ENCODE assay signal across 14 cellular contexts in the genomic region with DNA sequence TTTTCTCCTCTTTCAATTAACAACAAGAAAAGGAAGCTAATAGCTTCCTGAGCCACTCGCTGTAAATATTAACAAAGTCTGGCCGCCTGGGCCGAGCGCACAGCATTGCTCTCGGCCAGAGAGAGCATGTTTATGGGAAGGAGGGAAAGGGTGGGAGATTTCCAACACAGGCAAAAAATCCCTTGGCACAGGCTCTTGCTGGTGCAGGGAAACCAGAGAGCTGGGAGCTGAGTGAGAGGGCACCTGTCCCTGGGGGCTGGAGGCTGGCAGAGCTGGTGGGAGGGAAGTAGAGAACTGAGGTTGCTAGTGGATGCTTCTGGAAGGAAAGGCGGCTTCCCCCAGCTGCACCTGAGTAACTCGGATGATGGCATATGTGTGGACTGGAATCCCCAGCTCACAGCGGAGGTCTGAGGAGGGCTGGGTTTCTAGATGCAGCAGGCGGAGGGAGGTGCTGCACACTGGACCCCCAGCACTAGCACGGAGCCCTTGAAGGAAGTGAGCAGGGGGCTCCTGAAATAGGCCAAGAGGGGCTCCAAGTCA. TPM values are rescaled to one million over a fixed set of nuclear protein-coding genes. Genes with fewer than 3 reads are reported as not detected.
DNase-seq lines count a peak whose midpoint lies in the region; ATAC-seq and TF ChIP-seq lines count a peak whose summit lies in the region.
"Had no signal": no experiment of that assay in that cellular context is flagged by ENCODE, and none has a peak within 500 bp of the region (broad histone marks: within the 10 kb centered on the region; RNA-seq: fewer than 3 reads in every experiment).

No MANE protein-coding gene starts in this region.

- H3K27me3 ChIP-seq in psoas muscle (ENCODE audit: insufficient read depth in 3 of 3, low read length in 2 of 3): no peaks in the 10 kb centered on the region
- H3K27me3 ChIP-seq: breast epithelium, right lobe of liver had no signal

- peaks cover 61% of the 10 kb centered on the region for H3K4me1 ChIP-seq in psoas muscle
- H3K4me1 ChIP-seq: breast epithelium had no signal

- peaks cover 3% of the 10 kb centered on the region for H3K4me1 Mint-ChIP-seq in T-helper 2 cell treated with Interferon-gamma antibody and Interleukin-4, amounts not matched to agents 5 μg/mL and 100 μg/mL, for 36 hours (ENCODE audit: low read depth)

- H3K36me3 Mint-ChIP-seq in T-helper 2 cell treated with Interferon-gamma antibody and Interleukin-4, amounts not matched to agents 5 μg/mL and 100 μg/mL, for 36 hours (ENCODE audit: low read depth): no peaks in the 10 kb centered on the region
- H3K36me3 Mint-ChIP-seq: naive B cell had no signal

- H3K27ac Mint-ChIP-seq in T-helper 2 cell treated with Interferon-gamma antibody and Interleukin-4, amounts not matched to agents 5 μg/mL and 100 μg/mL, for 36 hours: no peak overlapping the region
- H3K27ac Mint-ChIP-seq: naive B cell had no signal

- no peaks in the 10 kb centered on the region for H3K36me3 ChIP-seq in psoas muscle (ENCODE audit: insufficient read depth in 1 of 2, low read depth in 1 of 2)
- H3K36me3 ChIP-seq: breast epithelium, right lobe of liver had no signal

- H3K9me3 Mint-ChIP-seq in T-helper 2 cell treated with Interferon-gamma antibody and Interleukin-4, amounts not matched to agents 5 μg/mL and 100 μg/mL, for 36 hours: no peaks in the 10 kb centered on the region
- H3K9me3 Mint-ChIP-seq: naive B cell had no signal

- no peaks in the 10 kb centered on the region for H3K9me3 ChIP-seq in psoas muscle
- H3K9me3 ChIP-seq: breast epithelium, right lobe of liver had no signal

- H3K4me3 ChIP-seq in psoas muscle: no peak overlapping the region
- H3K4me3 ChIP-seq: breast epithelium, right lobe of liver had no signal

- H3K4me3 Mint-ChIP-seq in T-helper 2 cell treated with Interferon-gamma antibody and Interleukin-4, amounts not matched to agents 5 μg/mL and 100 μg/mL, for 36 hours: no peak overlapping the region
- H3K4me3 Mint-ChIP-seq: naive B cell had no signal

- intact Hi-C loops in psoas muscle (cut with DNase I): no loop called here

- peak overlapping the region; percentile 63 for H3K27ac ChIP-seq in psoas muscle
- H3K27ac ChIP-seq: breast epithelium, right lobe of liver had no signal

- TF ChIP-seq CTCF in psoas muscle (IDR thresholded peaks at IDR 0.05): no peak

- H3K27me3 Mint-ChIP-seq in T-helper 2 cell treated with Interferon-gamma antibody and Interleukin-4, amounts not matched to agents 5 μg/mL and 100 μg/mL, for 36 hours (ENCODE audit: low read depth): no peaks in the 10 kb centered on the region
- H3K27me3 Mint-ChIP-seq: naive B cell had no signal

- DNase-seq in COR-L47 (lab: John Stamatoyannopoulos, UW) (peak; percentile 21), NCI-H345 treated with DMSO at 0.1 percent for 48 hours (lab: John Stamatoyannopoulos, UW; ENCODE audit: unreplicated experiment) (peak; percentile 19), fibroblast of peridontal ligament (ENCODE audit: extremely low read depth) (peak; percentile 5), psoas muscle (no peak), hippocampal formation (lab: John Stamatoyannopoulos, UW) (no peak), DMS153 (lab: John Stamatoyannopoulos, UW) (no peak)
- no peak for DNase-seq in T-helper 2 cell treated with Interferon-gamma antibody and Interleukin-4, amounts not matched to agents 5 μg/mL and 100 μg/mL, for 36 hours (ENCODE audit: low spot score)
- DNase-seq: activated naive CD4-positive, alpha-beta T cell treated with Interleukin-2 at 50 U/mL for 16 hours; naive B cell; right lobe of liver; stimulated activated naive CD8-positive, alpha-beta T cell treated with anti-CD3 and anti-CD28 coated beads, Interleukin-15, Interleukin-2, amounts not matched to agents 100 U/mL and 50 U/mL, for 24 hours had no signal

- 62 to 75% (median 63%) methylated on average over 10 of the region's 10 CpGs for WGBS in psoas muscle, 3 donors

- ATAC-seq in psoas muscle (peak in 3 of 4 donors; percentile 5 to 20 (median 6)), HG03175 (IDR thresholded peaks at IDR 0.05; ENCODE audit: unreplicated experiment) (no peak)
- ATAC-seq: right lobe of liver; stimulated activated naive CD8-positive, alpha-beta T cell treated with anti-CD3 and anti-CD28 coated beads, Interleukin-15, Interleukin-2, amounts not matched to agents 100 U/mL and 50 U/mL, for 24 hours had no signal

RNA-seq across cellular contexts. Expression of a gene that starts 59.6 kb away (rescaled TPM):
- under 1 TPM in 3 of 4 donors, not detected in 1; 0.08 to 0.10 (median 0.08) TPM for total RNA-seq in psoas muscle
- under 1 TPM in 2 of 3 donors, not detected in 1; 0.03 to 0.05 TPM for polyA plus RNA-seq in psoas muscle
- total RNA-seq: breast epithelium had no signal
- polyA plus RNA-seq: keratinocyte had no signal

Comparison
In these comparisons a context has a peak if more than half of its experiments do, and no peak if none do; other contexts are left out.
1. DNase-seq: peak in COR-L47 (single experiment), NCI-H345 treated with DMSO at 0.1 percent for 48 hours (single experiment) and fibroblast of peridontal ligament (single experiment); none in psoas muscle (0 of 2), T-helper 2 cell treated with Interferon-gamma antibody and Interleukin-4, amounts not matched to agents 5 μg/mL and 100 μg/mL, for 36 hours (single experiment), hippocampal formation (0 of 2) and DMS153 (single experiment).